16 cellular contexts compared by ENCODE assay signal in genomic region chr10:6751363-6751762, GRCh38.
DNase-seq lines count a peak whose midpoint lies in the region; ATAC-seq and TF ChIP-seq lines count a peak whose summit lies in the region.
"Had no signal": no experiment of that assay in that cellular context is flagged by ENCODE, and none has a peak within 500 bp of the region (broad histone marks: within the 10 kb centered on the region; RNA-seq: fewer than 3 reads in every experiment).

No MANE protein-coding gene starts in this region.

- peak overlapping the region; percentile 70; the same call in 1 of the 2 replicates for H2AK5ac ChIP-seq in IMR-90 (ENCODE audit: low read depth, low read length)

- H2AK9ac ChIP-seq in IMR-90 (replicated peaks; ENCODE audit: low read depth, low read length, poor library complexity): no peak overlapping the region

- H3K56ac ChIP-seq in IMR-90 (ENCODE audit: extremely low read depth, insufficient read depth, low read length): no peak overlapping the region

- no peak overlapping the region for H4K91ac ChIP-seq in IMR-90 (ENCODE audit: insufficient read depth, low read depth, low read length)

- CTCF ChIA-PET in IMR-90 (lab: Yijun Ruan, JAX): no interaction called here

- in situ Hi-C loops in IMR-90 (cut with MboI; ENCODE audit: low sequenced_read_pairs): loop anchor here (25.0 kb wide), 1 partner anchor 614 kb away; no protein-coding TSS in a partner anchor

- POLR2A ChIA-PET in IMR-90 (lab: Charles Lee; ENCODE audit: unreplicated experiment): no interaction called here

- H3K18ac ChIP-seq in IMR-90 (ENCODE audit: low read depth, low read length): no peak overlapping the region

- no peak overlapping the region for H3K23ac ChIP-seq in IMR-90 (ENCODE audit: low read depth, low read length)

- dilution Hi-C loops in IMR-90 (cut with HindIII; ENCODE audit: low sequenced_read_pairs, unreplicated experiment): no loop called here

- no peak overlapping the region for H2BK20ac ChIP-seq in IMR-90 (ENCODE audit: low read depth, low read length)

- no peaks in the 10 kb centered on the region for H4K20me1 ChIP-seq in IMR-90 (ENCODE audit: insufficient read depth, low read length)

- intact Hi-C loops in IMR-90 (cut with micrococcal nuclease): no loop called here
- intact Hi-C loops in adrenal gland (cut with DNase I): no loop called here
- intact Hi-C loops in thyroid gland (cut with DNase I): no loop called here

- H3K27me3 ChIP-seq in IMR-90 (ENCODE audit: control insufficient read depth, insufficient read depth, low read length): no peaks in the 10 kb centered on the region
- no peaks in the 10 kb centered on the region for H3K27me3 ChIP-seq in adrenal gland
- H3K27me3 ChIP-seq in thyroid gland: no peaks in the 10 kb centered on the region

- no peak overlapping the region for H3K14ac ChIP-seq in IMR-90 (replicated peaks; ENCODE audit: low read depth, low read length)

- ATAC-seq in IMR-90 (ENCODE audit: low read depth) (no peak), HG03432 (IDR thresholded peaks at IDR 0.05; ENCODE audit: unreplicated experiment) (no peak)
- ATAC-seq: HepG2 had no signal

- no peak overlapping the region; a peak in 1 of 4 replicates for H4K8ac ChIP-seq in IMR-90 (ENCODE audit: low read depth in 2 of 2, low read length in 2 of 2)

- BruUV-seq in IMR-90 (replicated peaks; lab: Mats Ljungman, UMichigan): no TSS peak

- no peak overlapping the region for H2BK5ac ChIP-seq in IMR-90 (ENCODE audit: low read depth, low read length, poor library complexity, severe bottlenecking)

- H3K36me3 ChIP-seq in IMR-90 (ENCODE audit: control insufficient read depth, insufficient read depth, low read length) (no peaks in the 10 kb centered on the region), adrenal gland (replicated peaks in 1 of 2) (no peaks in the 10 kb centered on the region), thyroid gland (no peaks in the 10 kb centered on the region)
- H3K36me3 ChIP-seq: HAP-1 had no signal

- WGBS in IMR-90 (ENCODE audit: extremely low coverage in 2 of 2, insufficient read length in 1 of 2), 2 experiments: no CpG with 5 or more reads among the region's 4 CpGs
- WGBS in adrenal gland, 4 donors: 63 to 81% (median 73%) methylated on average over 4 of the region's 4 CpGs
- WGBS in thyroid gland, 2 donors: 71 to 77% methylated on average over 4 of the region's 4 CpGs

- no peak overlapping the region for H3K9ac ChIP-seq in IMR-90 (ENCODE audit: low read depth, low read length)

- peak overlapping the region; percentile 2 for H2BK120ac ChIP-seq in IMR-90 (ENCODE audit: low read depth, low read length)

- no peak for TF ChIP-seq RAD21 in IMR-90 (IDR thresholded peaks at IDR 0.05; ENCODE audit: low read length)

- TF ChIP-seq POLR2A in IMR-90 (IDR thresholded peaks at IDR 0.05; ENCODE audit: low read depth, low read length) (no peak), adrenal gland (IDR thresholded peaks at IDR 0.05) (no peak), thyroid gland (IDR thresholded peaks at IDR 0.05) (no peak)

- no peak overlapping the region for H3K4me3 ChIP-seq in IMR-90 (ENCODE audit: insufficient read depth, low read depth, low read length)
- H3K4me3 ChIP-seq in adrenal gland: no peak overlapping the region
- no peak overlapping the region for H3K4me3 ChIP-seq in thyroid gland (replicated peaks in 1 of 3)
- H3K4me3 ChIP-seq: HAP-1 had no signal

- DNase-seq in ELR (ENCODE audit: low read depth) (peak; percentile 63), IMR-90 (no peak), T1000 (lab: John Stamatoyannopoulos, UW) (peak; percentile 21), islet precursor cell (peak; percentile 59), adrenal gland (no peak), germinal center (ENCODE audit: low spot score) (no peak), thyroid gland (no peak)
- DNase-seq: AML-193; Caco-2; CD4-positive, alpha-beta T cell; GDM1; KG1 had no signal

- no peak for TF ChIP-seq CTCF in IMR-90 (conservative IDR thresholded peaks at IDR 0.05; ENCODE audit: low read depth, low read length)
- no peak for TF ChIP-seq CTCF in adrenal gland (IDR thresholded peaks at IDR 0.05)
- TF ChIP-seq CTCF in thyroid gland (IDR thresholded peaks at IDR 0.05): no peak

- H3K9me1 ChIP-seq in IMR-90 (ENCODE audit: insufficient read depth, low read length): peaks cover 9% of the 10 kb centered on the region

- H3K27ac ChIP-seq in IMR-90 (ENCODE audit: insufficient read depth, low read length): no peak overlapping the region
- H3K27ac ChIP-seq in adrenal gland: no peak overlapping the region
- no peak overlapping the region for H3K27ac ChIP-seq in thyroid gland
- H3K27ac ChIP-seq: C4-2B had no signal

- H3K4me1 ChIP-seq in IMR-90 (ENCODE audit: control insufficient read depth, insufficient read depth, low read length) (peaks cover 14% of the 10 kb centered on the region), adrenal gland (replicated peaks in 1 of 2) (peaks cover 0 to 10% of the 10 kb centered on the region in 2 donors), thyroid gland (no peaks in the 10 kb centered on the region)
- H3K4me1 ChIP-seq: Caco-2 had no signal

- no peak overlapping the region for H2AFZ ChIP-seq in IMR-90 (replicated peaks; ENCODE audit: low read length, poor library complexity)

- H4K5ac ChIP-seq in IMR-90 (ENCODE audit: low read depth, low read length): no peak overlapping the region

- H3K9me3 ChIP-seq in IMR-90 (ENCODE audit: control insufficient read depth, insufficient read depth, low read length) (no peaks in the 10 kb centered on the region), adrenal gland (replicated peaks in 1 of 3) (no peaks in the 10 kb centered on the region), thyroid gland (no peaks in the 10 kb centered on the region)
- H3K9me3 ChIP-seq: Caco-2, HAP-1 had no signal

- H3K4me2 ChIP-seq in IMR-90 (ENCODE audit: low read depth, low read length): no peak overlapping the region

- no peaks in the 10 kb centered on the region; a peak in 1 of 4 replicates for H3K79me1 ChIP-seq in IMR-90 (ENCODE audit: low read depth in 1 of 2, low read length in 2 of 2)

- H3K4ac ChIP-seq in IMR-90 (ENCODE audit: low read depth, low read length): peak overlapping the region; percentile 9

- no peak overlapping the region for H2BK15ac ChIP-seq in IMR-90 (ENCODE audit: low read depth, low read length)

TF ChIP-seq in IMR-90, 13 proteins besides CTCF, POLR2A, EP300 and RAD21:
- TF ChIP-seq RFX5 (IDR thresholded peaks at IDR 0.05; ENCODE audit: low read depth, low read length) (no peak), USF2 (IDR thresholded peaks at IDR 0.05; ENCODE audit: low read depth, low read length) (no peak), BHLHE40 (IDR thresholded peaks at IDR 0.05; ENCODE audit: low read depth, low read length) (no peak), MXI1 (IDR thresholded peaks at IDR 0.05; ENCODE audit: borderline replicate concordance, low read depth, low read length) (no peak), MAFK (IDR thresholded peaks at IDR 0.05; ENCODE audit: low read depth, low read length) (no peak), SMC3 (IDR thresholded peaks at IDR 0.05; ENCODE audit: low read depth, low read length) (no peak), FOS (IDR thresholded peaks at IDR 0.05; ENCODE audit: low read depth, low read length) (no peak), RCOR1 (IDR thresholded peaks at IDR 0.05; ENCODE audit: insufficient replicate concordance, low read length) (no peak), NFE2L2 (IDR thresholded peaks at IDR 0.05; ENCODE audit: low read depth, low read length) (no peak), MAZ (IDR thresholded peaks at IDR 0.05; ENCODE audit: borderline replicate concordance, low read depth, low read length) (no peak), ELK1 (IDR thresholded peaks at IDR 0.05; ENCODE audit: borderline replicate concordance, low read depth, low read length) (no peak), CHD1 (IDR thresholded peaks at IDR 0.05; ENCODE audit: low read depth, low read length) (no peak), CEBPB (IDR thresholded peaks at IDR 0.05; ENCODE audit: low read depth, low read length) (no peak)

Comparison
In these comparisons a context has a peak if more than half of its experiments do, and no peak if none do; other contexts are left out.
1. DNase-seq: peak in ELR (single experiment), T1000 (single experiment) and islet precursor cell (single experiment); none in IMR-90 (single experiment), adrenal gland (0 of 7), germinal center (single experiment) and thyroid gland (0 of 2).